Comparison of ENCODE assay signal across 12 cellular contexts in the genomic region with DNA sequence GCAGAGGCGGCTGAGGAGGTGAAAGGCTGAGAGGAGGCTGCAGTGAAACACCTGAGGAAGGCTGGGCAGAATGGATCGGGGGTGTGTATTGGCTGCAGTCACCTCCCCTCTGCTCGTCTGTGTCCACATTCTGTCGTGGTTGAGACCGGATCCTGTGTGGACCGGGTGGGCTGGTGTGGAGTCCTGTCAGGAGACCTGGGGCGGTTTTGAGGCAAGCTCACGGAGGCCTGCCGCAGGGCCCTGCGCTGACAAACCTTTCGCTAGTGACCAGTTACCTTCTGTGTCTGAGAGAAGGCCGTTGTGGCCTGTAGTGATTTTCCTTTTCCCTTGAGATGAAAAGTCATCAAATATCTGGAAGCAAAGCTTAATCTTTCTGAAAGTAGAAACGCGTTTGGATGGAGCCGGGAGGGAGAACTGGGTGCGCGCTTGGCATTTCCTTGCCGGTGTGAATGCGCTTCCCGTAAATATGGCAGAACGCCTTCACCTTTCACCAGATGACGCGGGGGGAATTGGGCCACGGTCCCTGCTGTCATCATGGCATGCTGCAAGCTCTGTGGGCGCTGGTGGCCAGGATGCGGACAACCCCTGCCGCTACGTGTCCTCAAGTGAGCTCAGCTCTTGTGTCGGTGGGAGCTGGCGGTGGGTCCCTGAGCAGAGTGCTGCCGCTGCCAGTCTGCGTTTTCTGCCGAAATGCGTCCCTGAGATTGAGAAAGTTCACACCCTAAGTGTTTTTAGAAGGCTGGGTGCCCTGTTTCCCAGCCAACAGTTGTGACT. TPM values are rescaled to one million over a fixed set of nuclear protein-coding genes. Genes with fewer than 3 reads are reported as not detected.
A peak's percentile ranks its signal among the peaks of the same experiment; 100 is the strongest.
DNase-seq lines count a peak whose midpoint lies in the region; ATAC-seq and TF ChIP-seq lines count a peak whose summit lies in the region.
"Had no signal": no experiment of that assay in that cellular context is flagged by ENCODE, and none has a peak within 500 bp of the region (broad histone marks: within the 10 kb centered on the region; RNA-seq: fewer than 3 reads in every experiment).

No MANE protein-coding gene starts in this region.

- peaks cover 38% of the 10 kb centered on the region for H3K4me1 ChIP-seq in Loucy (ENCODE audit: insufficient read depth, low read length, poor library complexity, severe bottlenecking)
- peaks cover 25% of the 10 kb centered on the region for H3K4me1 ChIP-seq in osteoblast (ENCODE audit: insufficient read depth, low read length)

- H2AFZ ChIP-seq in Loucy (ENCODE audit: low read length) (no peak overlapping the region), osteoblast (ENCODE audit: low read length) (no peak overlapping the region)

- H3K27me3 ChIP-seq in Loucy (ENCODE audit: insufficient read depth, low read length, poor library complexity, severe bottlenecking) (no peaks in the 10 kb centered on the region), osteoblast (ENCODE audit: insufficient read depth, low read length) (no peaks in the 10 kb centered on the region)
- H3K27me3 ChIP-seq: sigmoid colon had no signal

- H3K4me3 ChIP-seq in Loucy (ENCODE audit: low read length, poor library complexity, severe bottlenecking) (peak overlapping the region; percentile 43), coronary artery (peak overlapping the region; percentile 12), osteoblast (ENCODE audit: insufficient read depth, low read length) (no peak overlapping the region)

- H3K4me2 ChIP-seq in Loucy (ENCODE audit: low read depth, low read length, poor library complexity, severe bottlenecking) (peak overlapping the region; percentile 62), osteoblast (ENCODE audit: insufficient read depth, low read length) (no peak overlapping the region)

- H3K36me3 ChIP-seq in Loucy (ENCODE audit: insufficient read depth, low read length) (no peaks in the 10 kb centered on the region), osteoblast (ENCODE audit: insufficient read depth, low read length) (peaks cover 4% of the 10 kb centered on the region)

- H3K79me2 ChIP-seq in Loucy (ENCODE audit: insufficient read depth, low read length) (peaks cover 95% of the 10 kb centered on the region), osteoblast (ENCODE audit: insufficient read depth, low read length) (peaks cover 96% of the 10 kb centered on the region)

- no peak for DNase-seq in activated CD4-positive, alpha-beta T cell treated with anti-CD3 and anti-CD28 coated beads, Interleukin-2, amount 10 ng/mL, durations not matched to agents 7 days and 5 days
- no peak for DNase-seq in activated CD4-positive, alpha-beta T cell treated with anti-CD3 and anti-CD28 coated beads for 1 hour
- no peak for DNase-seq in coronary artery (ENCODE audit: low spot score)
- no peak for DNase-seq in osteoblast (ENCODE audit: insufficient read length, low spot score, missing footprints)
- DNase-seq in cortex of kidney (lab: John Stamatoyannopoulos, UW), result no peak
- DNase-seq in superior temporal gyrus (ENCODE audit: extremely low spot score), result no peak
- DNase-seq: central memory CD4-positive, alpha-beta T cell; DMS79; sigmoid colon had no signal

- H3K9me3 Mint-ChIP-seq in activated CD4-positive, alpha-beta T cell treated with anti-CD3 and anti-CD28 coated beads, Interleukin-2, amount 10 ng/mL, durations not matched to agents 7 days and 5 days, result no peaks in the 10 kb centered on the region

- TF ChIP-seq CTCF in Loucy (conservative IDR thresholded peaks at IDR 0.05; ENCODE audit: low read length) (no peak), coronary artery (IDR thresholded peaks at IDR 0.05) (no peak), osteoblast (IDR thresholded peaks at IDR 0.05; ENCODE audit: extremely low read depth, low read depth, low read length) (no peak)

- no peak overlapping the region for H3K9ac ChIP-seq in Loucy (ENCODE audit: low read depth, low read length, poor library complexity, severe bottlenecking)

- POLR2A ChIA-PET in activated CD4-positive, alpha-beta T cell treated with anti-CD3 and anti-CD28 coated beads, Interleukin-2, amount 10 ng/mL, durations not matched to agents 7 days and 5 days (lab: Charles Lee), result no interaction called here

- peaks cover 39% of the 10 kb centered on the region for H3K36me3 Mint-ChIP-seq in activated CD4-positive, alpha-beta T cell treated with anti-CD3 and anti-CD28 coated beads, Interleukin-2, amount 10 ng/mL, durations not matched to agents 7 days and 5 days (ENCODE audit: low read depth)

- ATAC-seq in GM18517 (IDR thresholded peaks at IDR 0.05; ENCODE audit: unreplicated experiment), result no peak

- H3K27me3 Mint-ChIP-seq in activated CD4-positive, alpha-beta T cell treated with anti-CD3 and anti-CD28 coated beads, Interleukin-2, amount 10 ng/mL, durations not matched to agents 7 days and 5 days, result no peaks in the 10 kb centered on the region

- H3K4me3 Mint-ChIP-seq in activated CD4-positive, alpha-beta T cell treated with anti-CD3 and anti-CD28 coated beads, Interleukin-2, amount 10 ng/mL, durations not matched to agents 7 days and 5 days, result peak overlapping the region; percentile 78

- H3K27ac Mint-ChIP-seq in activated CD4-positive, alpha-beta T cell treated with anti-CD3 and anti-CD28 coated beads, Interleukin-2, amount 10 ng/mL, durations not matched to agents 7 days and 5 days, result peak overlapping the region; percentile 99

- H4K20me1 ChIP-seq in Loucy (ENCODE audit: insufficient read depth, low read length, poor library complexity, severe bottlenecking), result peaks cover 3% of the 10 kb centered on the region
- H4K20me1 ChIP-seq in osteoblast (ENCODE audit: insufficient read depth, low read length), result peaks cover 13% of the 10 kb centered on the region

- H3K27ac ChIP-seq in coronary artery, result peak overlapping the region in 1 of 2 donors; percentile 52
- H3K27ac ChIP-seq in osteoblast (ENCODE audit: low read depth, low read length), result peak overlapping the region; percentile 83

- no peaks in the 10 kb centered on the region for H3K9me3 ChIP-seq in Loucy (ENCODE audit: insufficient read depth, low read depth, low read length)
- no peaks in the 10 kb centered on the region for H3K9me3 ChIP-seq in osteoblast (ENCODE audit: low read depth, low read length)
- H3K9me3 ChIP-seq: sigmoid colon had no signal

- no peaks in the 10 kb centered on the region for H3K9me2 ChIP-seq in Loucy (replicated peaks; ENCODE audit: low read depth, low read length)

- CTCF ChIA-PET in activated CD4-positive, alpha-beta T cell treated with anti-CD3 and anti-CD28 coated beads, Interleukin-2, amount 10 ng/mL, durations not matched to agents 7 days and 5 days (lab: Charles Lee), result interaction anchor here (0.6 to 1.9 kb wide), 5 partner anchors 9 to 223 kb away, joined by 3 to 11 read pairs (median 4); no protein-coding TSS in a partner anchor

- H3F3A ChIP-seq in Loucy (ENCODE audit: low read depth), result no peaks in the 10 kb centered on the region

- peaks cover 78% of the 10 kb centered on the region for H3K4me1 Mint-ChIP-seq in activated CD4-positive, alpha-beta T cell treated with anti-CD3 and anti-CD28 coated beads, Interleukin-2, amount 10 ng/mL, durations not matched to agents 7 days and 5 days

RNA-seq across cellular contexts. Expression of a gene that starts 6.2 kb away (rescaled TPM):
- 10 to 100 TPM; 43.2 to 45.5 TPM for total RNA-seq in activated CD4-positive, alpha-beta T cell treated with anti-CD3 and anti-CD28 coated beads, Interleukin-2, amount 10 ng/mL, durations not matched to agents 7 days and 5 days
- 20.3 and 23.5 TPM in 2 replicates for total RNA-seq in osteoblast

RNA-seq across cellular contexts. Expression of a gene that starts 21.2 kb away (rescaled TPM):
- total RNA-seq in activated CD4-positive, alpha-beta T cell treated with anti-CD3 and anti-CD28 coated beads, Interleukin-2, amount 10 ng/mL, durations not matched to agents 7 days and 5 days, result not detected
- not detected in 2 replicates for total RNA-seq in osteoblast
- total RNA-seq: sigmoid colon, urinary bladder had no signal
